9 cellular contexts compared by ENCODE assay signal in genomic region chr1:11285883-11286734, GRCh38. TPM values are rescaled to one million over a fixed set of nuclear protein-coding genes. Genes with fewer than 3 reads are reported as not detected.
DNase-seq lines count a peak whose midpoint lies in the region; ATAC-seq, FAIRE-seq and TF ChIP-seq lines count a peak whose summit lies in the region.
"Had no signal": no experiment of that assay in that cellular context is flagged by ENCODE, and none has a peak within 500 bp of the region (broad histone marks: within the 10 kb centered on the region; RNA-seq: fewer than 3 reads in every experiment).

No MANE protein-coding gene starts in this region.

- no peak overlapping the region for H3K4me2 ChIP-seq in OCI-LY3 (ENCODE audit: low read length)

- H3K27ac Mint-ChIP-seq in activated naive CD4-positive, alpha-beta T cell treated with anti-CD3 and anti-CD28 coated beads, Interleukin-2, amount 10 ng/mL, durations not matched to agents 7 days and 5 days: peak overlapping the region; percentile 88
- H3K27ac Mint-ChIP-seq in stimulated activated effector memory CD8-positive, alpha-beta T cell treated with anti-CD3 and anti-CD28 coated beads, Interleukin-12 subunit alpha, Interleukin-12 subunit beta, amount 100 ng/mL, for 72 hours: peak overlapping the region; percentile 95
- H3K27ac Mint-ChIP-seq: dendritic cell treated with granulocyte-macrophage colony-stimulating factor and Interleukin-4, amounts not matched to agents 40 ng/mL and 50 ng/mL, for 4 days had no signal

- H3K27ac ChIP-seq in OCI-LY3 (ENCODE audit: low read length): no peak overlapping the region

- peak; percentile 26 for TF ChIP-seq CTCF in OCI-LY3 (IDR thresholded peaks at IDR 0.05; ENCODE audit: low read depth, low read length)
- TF ChIP-seq CTCF in epithelial cell of proximal tubule (conservative IDR thresholded peaks at IDR 0.05; ENCODE audit: low read depth, low read length): peak; percentile 42

- peaks cover 13% of the 10 kb centered on the region for H3K36me3 ChIP-seq in OCI-LY3 (replicated peaks; ENCODE audit: low read depth, low read length)

- ATAC-seq in stimulated activated effector memory CD8-positive, alpha-beta T cell treated with anti-CD3 and anti-CD28 coated beads, Interleukin-12 subunit alpha, Interleukin-12 subunit beta, amount 100 ng/mL, for 72 hours: no peak
- ATAC-seq in GM21529 (IDR thresholded peaks at IDR 0.05; ENCODE audit: unreplicated experiment): no peak

- no peak overlapping the region for H3K9ac ChIP-seq in OCI-LY3 (ENCODE audit: low read length)

- H3K9me3 ChIP-seq in OCI-LY3 (ENCODE audit: insufficient read depth, low read length): no peaks in the 10 kb centered on the region

- H3K36me3 Mint-ChIP-seq in activated naive CD4-positive, alpha-beta T cell treated with anti-CD3 and anti-CD28 coated beads, Interleukin-2, amount 10 ng/mL, durations not matched to agents 7 days and 5 days: peaks cover 71% of the 10 kb centered on the region
- peaks cover 90% of the 10 kb centered on the region for H3K36me3 Mint-ChIP-seq in stimulated activated effector memory CD8-positive, alpha-beta T cell treated with anti-CD3 and anti-CD28 coated beads, Interleukin-12 subunit alpha, Interleukin-12 subunit beta, amount 100 ng/mL, for 72 hours

- POLR2A ChIA-PET in HEK293T (lab: Yijun Ruan, JAX): no interaction called here

- H3K4me3 Mint-ChIP-seq in activated naive CD4-positive, alpha-beta T cell treated with anti-CD3 and anti-CD28 coated beads, Interleukin-2, amount 10 ng/mL, durations not matched to agents 7 days and 5 days: peak overlapping the region; percentile 14
- no peak overlapping the region for H3K4me3 Mint-ChIP-seq in stimulated activated effector memory CD8-positive, alpha-beta T cell treated with anti-CD3 and anti-CD28 coated beads, Interleukin-12 subunit alpha, Interleukin-12 subunit beta, amount 100 ng/mL, for 72 hours
- H3K4me3 Mint-ChIP-seq: dendritic cell treated with granulocyte-macrophage colony-stimulating factor and Interleukin-4, amounts not matched to agents 40 ng/mL and 50 ng/mL, for 4 days had no signal

- H3K4me1 Mint-ChIP-seq in activated naive CD4-positive, alpha-beta T cell treated with anti-CD3 and anti-CD28 coated beads, Interleukin-2, amount 10 ng/mL, durations not matched to agents 7 days and 5 days: peaks cover 78% of the 10 kb centered on the region
- H3K4me1 Mint-ChIP-seq in stimulated activated effector memory CD8-positive, alpha-beta T cell treated with anti-CD3 and anti-CD28 coated beads, Interleukin-12 subunit alpha, Interleukin-12 subunit beta, amount 100 ng/mL, for 72 hours: peaks cover 48% of the 10 kb centered on the region

- FAIRE-seq in GM12891 (lab: Jason Lieb, UNC): no peak

- H4K20me1 ChIP-seq in OCI-LY3 (ENCODE audit: insufficient read depth, low read length): no peaks in the 10 kb centered on the region

- no peak for DNase-seq in activated naive CD4-positive, alpha-beta T cell treated with anti-CD3 and anti-CD28 coated beads, Interleukin-2, amount 10 ng/mL, durations not matched to agents 7 days and 5 days
- DNase-seq in activated naive CD4-positive, alpha-beta T cell treated with Interleukin-2 at 50 U/mL for 16 hours: no peak
- DNase-seq in epithelial cell of proximal tubule (ENCODE audit: low read depth) (no peak), HEK293T (ENCODE audit: extremely low spot score) (no peak), GM12891 (ENCODE audit: insufficient read length, low spot score) (no peak)
- DNase-seq in stimulated activated effector memory CD8-positive, alpha-beta T cell treated with anti-CD3 and anti-CD28 coated beads, Interleukin-12 subunit alpha, Interleukin-12 subunit beta, amount 100 ng/mL, for 72 hours (ENCODE audit: low spot score in 2 of 2): no peak

- no peaks in the 10 kb centered on the region for H3K27me3 Mint-ChIP-seq in activated naive CD4-positive, alpha-beta T cell treated with anti-CD3 and anti-CD28 coated beads, Interleukin-2, amount 10 ng/mL, durations not matched to agents 7 days and 5 days
- H3K27me3 Mint-ChIP-seq: dendritic cell treated with granulocyte-macrophage colony-stimulating factor and Interleukin-4, amounts not matched to agents 40 ng/mL and 50 ng/mL, for 4 days had no signal

- H3K4me3 ChIP-seq in OCI-LY3 (ENCODE audit: low read length) (no peak overlapping the region), epithelial cell of proximal tubule (ENCODE audit: low read depth, low read length) (no peak overlapping the region)

- H3K27me3 ChIP-seq in OCI-LY3 (ENCODE audit: low read depth, low read length): no peaks in the 10 kb centered on the region

- peaks cover 31% of the 10 kb centered on the region for H3K79me2 ChIP-seq in OCI-LY3 (ENCODE audit: low read length)

- peaks cover 10% of the 10 kb centered on the region for H3K4me1 ChIP-seq in OCI-LY3 (ENCODE audit: low read length)

- H3K9me3 Mint-ChIP-seq in activated naive CD4-positive, alpha-beta T cell treated with anti-CD3 and anti-CD28 coated beads, Interleukin-2, amount 10 ng/mL, durations not matched to agents 7 days and 5 days: no peaks in the 10 kb centered on the region
- H3K9me3 Mint-ChIP-seq in stimulated activated effector memory CD8-positive, alpha-beta T cell treated with anti-CD3 and anti-CD28 coated beads, Interleukin-12 subunit alpha, Interleukin-12 subunit beta, amount 100 ng/mL, for 72 hours: no peaks in the 10 kb centered on the region
- H3K9me3 Mint-ChIP-seq: dendritic cell treated with granulocyte-macrophage colony-stimulating factor and Interleukin-4, amounts not matched to agents 40 ng/mL and 50 ng/mL, for 4 days had no signal

- TF ChIP-seq POLR2A in GM12891 (IDR thresholded peaks at IDR 0.05; ENCODE audit: low read depth, low read length): no peak

- CTCF ChIA-PET in activated naive CD4-positive, alpha-beta T cell treated with anti-CD3 and anti-CD28 coated beads, Interleukin-2, amount 10 ng/mL, durations not matched to agents 7 days and 5 days (lab: Charles Lee): interaction anchor here (0.6 kb wide), 1 partner anchor 359 kb away, joined by 3 read pairs; no protein-coding TSS in a partner anchor
- CTCF ChIA-PET in HEK293T (lab: Yijun Ruan, JAX): interaction anchor here (1.3 kb wide), 1 partner anchor 363 kb away, joined by 3 read pairs; no protein-coding TSS in a partner anchor

- no peak overlapping the region for H2AFZ ChIP-seq in OCI-LY3 (ENCODE audit: low read depth, low read length)

TF ChIP-seq in HEK293T, 16 proteins besides CTCF, POLR2A, EP300 and RAD21:
- TF ChIP-seq L3MBTL2 (conservative IDR thresholded peaks at IDR 0.05): no peak
- TF ChIP-seq PKNOX1 (IDR thresholded peaks at IDR 0.05): no peak
- TF ChIP-seq CTBP1 (IDR thresholded peaks at IDR 0.05; ENCODE audit: borderline replicate concordance): no peak
- TF ChIP-seq ARNT (IDR thresholded peaks at IDR 0.05): no peak
- TF ChIP-seq SP1 (IDR thresholded peaks at IDR 0.05): no peak
- TF ChIP-seq BHLHE40 (IDR thresholded peaks at IDR 0.05; ENCODE audit: borderline replicate concordance): no peak
- TF ChIP-seq HDGF (IDR thresholded peaks at IDR 0.05; ENCODE audit: borderline replicate concordance): no peak
- TF ChIP-seq SUZ12 (IDR thresholded peaks at IDR 0.05): no peak

TF ChIP-seq in GM12891, 5 proteins besides CTCF, POLR2A, EP300 and RAD21:
- TF ChIP-seq POU2F2 (IDR thresholded peaks at IDR 0.05; ENCODE audit: low read depth, low read length) (no peak), TAF1 (IDR thresholded peaks at IDR 0.05; ENCODE audit: low read depth, low read length) (no peak), POLR2AphosphoS5 (IDR thresholded peaks at IDR 0.05; ENCODE audit: low read depth, low read length) (no peak), SPI1 (IDR thresholded peaks at IDR 0.05; ENCODE audit: low read depth, low read length) (no peak), PAX5 (IDR thresholded peaks at IDR 0.05; ENCODE audit: insufficient read depth, low read length, severe bottlenecking) (no peak)

RNA-seq across cellular contexts. Expression of gene UBIAD1, which starts 13.1 kb away (rescaled TPM):
- 6.2 and 14.6 TPM in 2 replicates for total RNA-seq in epithelial cell of proximal tubule
- polyA plus RNA-seq in GM12891 (2012; ENCODE audit: low read depth, missing spikeins): 6.6 TPM

RNA-seq across cellular contexts. Expression of gene MTOR, which starts 23.8 kb away (rescaled TPM):
- 30.3 and 34.2 TPM in 2 replicates for total RNA-seq in epithelial cell of proximal tubule
- 15.2 TPM for polyA plus RNA-seq in GM12891 (2012; ENCODE audit: low read depth, missing spikeins)
